Comparison of ENCODE assay signal across 12 cellular contexts in the genomic region with DNA sequence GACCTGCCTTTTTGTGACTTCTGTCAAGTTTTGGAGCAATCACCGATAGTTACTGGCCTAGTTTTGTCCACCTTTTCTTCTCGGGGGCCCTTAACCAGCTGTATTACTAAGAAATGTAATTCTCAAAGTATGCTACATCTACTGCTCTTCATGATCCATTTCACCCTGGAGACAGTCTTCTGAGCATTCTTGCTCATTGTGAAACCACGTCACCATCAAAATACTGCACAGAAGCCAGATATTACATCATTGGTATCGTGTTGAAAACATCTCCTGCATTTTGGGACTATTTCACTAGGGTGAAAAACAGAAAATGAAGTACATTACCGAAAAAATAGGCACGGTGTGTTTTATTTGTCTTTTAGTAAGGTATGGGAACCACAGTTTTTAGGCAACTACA. TPM values are rescaled to one million over a fixed set of nuclear protein-coding genes. Genes with fewer than 3 reads are reported as not detected.
DNase-seq lines count a peak whose midpoint lies in the region; ATAC-seq, FAIRE-seq and TF ChIP-seq lines count a peak whose summit lies in the region.
"Had no signal": no experiment of that assay in that cellular context is flagged by ENCODE, and none has a peak within 500 bp of the region (broad histone marks: within the 10 kb centered on the region; RNA-seq: fewer than 3 reads in every experiment).

No MANE protein-coding gene starts in this region.

- no peak overlapping the region for H2AFZ ChIP-seq in GM23338
- H2AFZ ChIP-seq: parathyroid adenoma had no signal

- 0 out of 2 replicates have a peak, but pooled peaks cover 4% of the 10 kb centered on the region for H3K36me3 ChIP-seq in GM23338 (ENCODE audit: insufficient read depth)

- ATAC-seq in HG02642 (IDR thresholded peaks at IDR 0.05; ENCODE audit: poor library complexity, unreplicated experiment) (peak; percentile 69), GM23338 (no peak), T-cell (replicated peaks in 1 of 4) (no peak)

- no peaks in the 10 kb centered on the region for H3K9me2 ChIP-seq in GM23338 (ENCODE audit: insufficient read depth)

- H3K27ac Mint-ChIP-seq in activated CD4-positive, alpha-beta T cell treated with anti-CD3 and anti-CD28 coated beads, Interleukin-2, amount 10 ng/mL, durations not matched to agents 24 days and 14 days = no peak overlapping the region
- H3K27ac Mint-ChIP-seq in GM23338 = no peak overlapping the region
- H3K27ac Mint-ChIP-seq in T-cell = no peak overlapping the region

- no peak for TF ChIP-seq POLR2A in NB4 (IDR thresholded peaks at IDR 0.05; ENCODE audit: extremely low read depth, insufficient read length)

- H3K79me2 ChIP-seq in GM23338 (replicated peaks; ENCODE audit: insufficient read depth) = no peaks in the 10 kb centered on the region
- H3K79me2 ChIP-seq: parathyroid adenoma had no signal

- peaks cover 16% of the 10 kb centered on the region for H3K9me3 Mint-ChIP-seq in activated CD4-positive, alpha-beta T cell treated with anti-CD3 and anti-CD28 coated beads, Interleukin-2, amount 10 ng/mL, durations not matched to agents 24 days and 14 days
- H3K9me3 Mint-ChIP-seq in GM23338 (peaks cover 10% of the 10 kb centered on the region; the same call in 2 of the 3 replicates), T-cell (peaks cover 5 to 32% (median 14%) of the 10 kb centered on the region in 3 donors)

- H4K20me1 ChIP-seq in GM23338 (replicated peaks; ENCODE audit: insufficient read depth) = no peaks in the 10 kb centered on the region

- no peaks in the 10 kb centered on the region for H3K4me1 Mint-ChIP-seq in activated CD4-positive, alpha-beta T cell treated with anti-CD3 and anti-CD28 coated beads, Interleukin-2, amount 10 ng/mL, durations not matched to agents 24 days and 14 days
- H3K4me1 Mint-ChIP-seq in GM23338 (no peaks in the 10 kb centered on the region), T-cell (no peaks in the 10 kb centered on the region)

- no peaks in the 10 kb centered on the region for H3F3A ChIP-seq in GM23338 (replicated peaks; ENCODE audit: low read depth)

- TF ChIP-seq CTCF in NB4 (IDR thresholded peaks at IDR 0.05; ENCODE audit: low read depth, low read length) (no peak), GM23338 (conservative IDR thresholded peaks at IDR 0.05; ENCODE audit: low read depth in 2 of 2) (no peak)

- no peaks in the 10 kb centered on the region for H3K4me1 ChIP-seq in GM23338 (ENCODE audit: insufficient read depth)
- H3K4me1 ChIP-seq: parathyroid adenoma had no signal

- intact Hi-C loops in activated CD4-positive, alpha-beta T cell treated with anti-CD3 and anti-CD28 coated beads, Interleukin-2, amount 10 ng/mL, durations not matched to agents 24 days and 14 days (cut with micrococcal nuclease) = no loop called here

- no peak overlapping the region for H3K4me3 ChIP-seq in NB4 (ENCODE audit: low read depth, low read length)
- no peak overlapping the region for H3K4me3 ChIP-seq in GM23338

- no peak overlapping the region for H3K27ac ChIP-seq in GM23338 (ENCODE audit: low read depth)
- H3K27ac ChIP-seq: parathyroid adenoma had no signal

- no peak for FAIRE-seq in frontal cortex (lab: Jason Lieb, UNC)

- CTCF ChIA-PET in T-cell (lab: Charles Lee) = no interaction called here

- H3K36me3 Mint-ChIP-seq in activated CD4-positive, alpha-beta T cell treated with anti-CD3 and anti-CD28 coated beads, Interleukin-2, amount 10 ng/mL, durations not matched to agents 24 days and 14 days (ENCODE audit: low read depth) = no peaks in the 10 kb centered on the region
- H3K36me3 Mint-ChIP-seq in GM23338 (ENCODE audit: low read depth) = no peaks in the 10 kb centered on the region; the same call in 2 of the 3 replicates
- no peaks in the 10 kb centered on the region for H3K36me3 Mint-ChIP-seq in T-cell

- H3K4me2 ChIP-seq in GM23338 = no peak overlapping the region

- DNase-seq in activated CD4-positive, alpha-beta T cell treated with anti-CD3 and anti-CD28 coated beads, Interleukin-2, amount 10 ng/mL, durations not matched to agents 24 days and 14 days = peak; percentile 53
- no peak for DNase-seq in activated CD4-positive, alpha-beta T cell treated with anti-CD3 and anti-CD28 coated beads for 48 hours
- DNase-seq in NB4 (ENCODE audit: low read depth) = peak; percentile 50
- DNase-seq in stromal cell of bone marrow (ENCODE audit: low read depth) = peak; percentile 77
- DNase-seq in GM23338 (ENCODE audit: low spot score) = no peak
- DNase-seq in frontal cortex (ENCODE audit: low spot score in 2 of 2) = no peak
- DNase-seq in T-cell = no peak
- DNase-seq: NCI-H2171 treated with DMSO at 0.1 percent for 48 hours had no signal

- H3K27me3 ChIP-seq in GM23338 (ENCODE audit: insufficient read depth) = no peaks in the 10 kb centered on the region

- POLR2A ChIA-PET in T-cell (lab: Charles Lee) = no interaction called here

- H3K4me3 Mint-ChIP-seq in activated CD4-positive, alpha-beta T cell treated with anti-CD3 and anti-CD28 coated beads, Interleukin-2, amount 10 ng/mL, durations not matched to agents 24 days and 14 days = no peak overlapping the region
- H3K4me3 Mint-ChIP-seq in GM23338 = no peak overlapping the region
- H3K4me3 Mint-ChIP-seq in T-cell = no peak overlapping the region

- H3K27me3 Mint-ChIP-seq in activated CD4-positive, alpha-beta T cell treated with anti-CD3 and anti-CD28 coated beads, Interleukin-2, amount 10 ng/mL, durations not matched to agents 24 days and 14 days = peaks cover 20% of the 10 kb centered on the region
- H3K27me3 Mint-ChIP-seq in GM23338 (ENCODE audit: insufficient read depth, low read depth, poor library complexity) (peaks cover 2% of the 10 kb centered on the region), T-cell (peaks cover 18 to 20% of the 10 kb centered on the region in 2 donors)

TF ChIP-seq in GM23338, 12 proteins besides CTCF, POLR2A, EP300 and RAD21 (continues in another document):
- TF ChIP-seq, protein P1, sequence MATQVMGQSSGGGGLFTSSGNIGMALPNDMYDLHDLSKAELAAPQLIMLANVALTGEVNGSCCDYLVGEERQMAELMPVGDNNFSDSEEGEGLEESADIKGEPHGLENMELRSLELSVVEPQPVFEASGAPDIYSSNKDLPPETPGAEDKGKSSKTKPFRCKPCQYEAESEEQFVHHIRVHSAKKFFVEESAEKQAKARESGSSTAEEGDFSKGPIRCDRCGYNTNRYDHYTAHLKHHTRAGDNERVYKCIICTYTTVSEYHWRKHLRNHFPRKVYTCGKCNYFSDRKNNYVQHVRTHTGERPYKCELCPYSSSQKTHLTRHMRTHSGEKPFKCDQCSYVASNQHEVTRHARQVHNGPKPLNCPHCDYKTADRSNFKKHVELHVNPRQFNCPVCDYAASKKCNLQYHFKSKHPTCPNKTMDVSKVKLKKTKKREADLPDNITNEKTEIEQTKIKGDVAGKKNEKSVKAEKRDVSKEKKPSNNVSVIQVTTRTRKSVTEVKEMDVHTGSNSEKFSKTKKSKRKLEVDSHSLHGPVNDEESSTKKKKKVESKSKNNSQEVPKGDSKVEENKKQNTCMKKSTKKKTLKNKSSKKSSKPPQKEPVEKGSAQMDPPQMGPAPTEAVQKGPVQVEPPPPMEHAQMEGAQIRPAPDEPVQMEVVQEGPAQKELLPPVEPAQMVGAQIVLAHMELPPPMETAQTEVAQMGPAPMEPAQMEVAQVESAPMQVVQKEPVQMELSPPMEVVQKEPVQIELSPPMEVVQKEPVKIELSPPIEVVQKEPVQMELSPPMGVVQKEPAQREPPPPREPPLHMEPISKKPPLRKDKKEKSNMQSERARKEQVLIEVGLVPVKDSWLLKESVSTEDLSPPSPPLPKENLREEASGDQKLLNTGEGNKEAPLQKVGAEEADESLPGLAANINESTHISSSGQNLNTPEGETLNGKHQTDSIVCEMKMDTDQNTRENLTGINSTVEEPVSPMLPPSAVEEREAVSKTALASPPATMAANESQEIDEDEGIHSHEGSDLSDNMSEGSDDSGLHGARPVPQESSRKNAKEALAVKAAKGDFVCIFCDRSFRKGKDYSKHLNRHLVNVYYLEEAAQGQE (IDR thresholded peaks at IDR 0.05; ENCODE audit: unreplicated experiment) = no peak
- TF ChIP-seq POLR2AphosphoS5 (IDR thresholded peaks at IDR 0.05; ENCODE audit: low read depth) (no peak), ZNF114 (CRISPR knock-in tag; IDR thresholded peaks at IDR 0.05) (no peak), ETS1 (IDR thresholded peaks at IDR 0.05) (no peak), NANOG (IDR thresholded peaks at IDR 0.05; ENCODE audit: borderline replicate concordance) (no peak), EZH2phosphoT487 (IDR thresholded peaks at IDR 0.05; ENCODE audit: unreplicated experiment) (no peak), ZNF331 (CRISPR knock-in tag; IDR thresholded peaks at IDR 0.05; ENCODE audit: low read depth) (no peak), CREB1 (CRISPR knock-in tag; IDR thresholded peaks at IDR 0.05; ENCODE audit: low read depth) (no peak), JUNB (IDR thresholded peaks at IDR 0.05; ENCODE audit: unreplicated experiment) (no peak)

RNA-seq across cellular contexts. Expression of gene LYPD6B, which starts 11.7 kb away (rescaled TPM):
- total RNA-seq in activated CD4-positive, alpha-beta T cell treated with anti-CD3 and anti-CD28 coated beads, Interleukin-2, amount 10 ng/mL, durations not matched to agents 24 days and 14 days = not detected in 2 replicates
- 1.7 and 3.1 TPM in 2 replicates for total RNA-seq in GM23338 (2014; rRNA removed; shearing (Covaris generic))
- polyA plus RNA-seq in GM23338 (2016; fragmentation: Nextera tagmentation; extraction: Ambion mirVana) = 3.4 and 3.6 TPM in 2 replicates
- total RNA-seq in frontal cortex (4.5 TPM), T-cell (not detected)
- total RNA-seq: dermis microvascular lymphatic vessel endothelial cell; T-helper 2 cell treated with Interferon-gamma antibody and Interleukin-4, amounts not matched to agents 100 ng/mL and 5 ng/mL, for 36 hours had no signal

Comparison
In these comparisons a context has a peak if more than half of its experiments do, and no peak if none do; other contexts are left out.
1. DNase-seq: peak in activated CD4-positive, alpha-beta T cell treated with anti-CD3 and anti-CD28 coated beads, Interleukin-2, amount 10 ng/mL, durations not matched to agents 24 days and 14 days (single experiment), NB4 (single experiment) and stromal cell of bone marrow (single experiment); none in activated CD4-positive, alpha-beta T cell treated with anti-CD3 and anti-CD28 coated beads for 48 hours (single experiment), GM23338 (single experiment), frontal cortex (0 of 2) and T-cell (0 of 34).